Comparison of ENCODE assay signal across 18 cellular contexts in genomic region chr1:20974951-20975350, GRCh38.
A peak's percentile ranks its signal among the peaks of the same experiment; 100 is the strongest.
DNase-seq lines count a peak whose midpoint lies in the region; ATAC-seq, FAIRE-seq and TF ChIP-seq lines count a peak whose summit lies in the region.
"Had no signal": no experiment of that assay in that cellular context is flagged by ENCODE, and none has a peak within 500 bp of the region (broad histone marks: within the 10 kb centered on the region; RNA-seq: fewer than 3 reads in every experiment).

No MANE protein-coding gene starts in this region.

- H3K4me2 ChIP-seq in IMR-90 (ENCODE audit: low read depth, low read length): peak overlapping the region; percentile 66; the same call in 1 of the 2 replicates

- H3K14ac ChIP-seq in IMR-90 (replicated peaks; ENCODE audit: low read depth, low read length): peak overlapping the region; percentile 78

- peak overlapping the region; percentile 27 for H2AK5ac ChIP-seq in IMR-90 (ENCODE audit: low read depth, low read length)

- H3K4me3 ChIP-seq in IMR-90 (ENCODE audit: insufficient read depth, low read depth, low read length): no peak overlapping the region

- no peak overlapping the region for H3K27ac Mint-ChIP-seq in activated T-helper 17 cell treated with anti-CD3 and anti-CD28 coated beads, Interleukin-2, amount 50 U/mL, for 72 hours
- H3K27ac Mint-ChIP-seq in activated CD8-positive, alpha-beta T cell treated with anti-CD3 and anti-CD28 coated beads for 36 hours: no peak overlapping the region

- no peak overlapping the region for H3K9ac ChIP-seq in IMR-90 (ENCODE audit: low read depth, low read length)

- H3K79me1 ChIP-seq in IMR-90 (ENCODE audit: low read depth in 1 of 2, low read length in 2 of 2): peaks cover 3 to 29% of the 10 kb centered on the region in 2 experiments; a peak in 3 of 4 replicates

- TF ChIP-seq CTCF in IMR-90 (conservative IDR thresholded peaks at IDR 0.05; ENCODE audit: low read depth, low read length): no peak
- TF ChIP-seq CTCF in activated CD8-positive, alpha-beta T cell treated with anti-CD3 and anti-CD28 coated beads for 36 hours (IDR thresholded peaks at IDR 0.05): no peak

- peaks cover 8% of the 10 kb centered on the region; the same call in 1 of the 2 replicates for H4K20me1 ChIP-seq in IMR-90 (ENCODE audit: insufficient read depth, low read length)

- FAIRE-seq in islet of Langerhans (lab: Jason Lieb, UNC): peak; percentile 62
- FAIRE-seq: D721Med, H54 had no signal

- H2BK20ac ChIP-seq in IMR-90 (ENCODE audit: low read depth, low read length): peak overlapping the region; percentile 44

- TF ChIP-seq RAD21 in IMR-90 (IDR thresholded peaks at IDR 0.05; ENCODE audit: low read length): no peak

- H3K4me1 Mint-ChIP-seq in activated T-helper 17 cell treated with anti-CD3 and anti-CD28 coated beads, Interleukin-2, amount 50 U/mL, for 72 hours: peaks cover 5% of the 10 kb centered on the region
- no peaks in the 10 kb centered on the region for H3K4me1 Mint-ChIP-seq in activated CD8-positive, alpha-beta T cell treated with anti-CD3 and anti-CD28 coated beads for 36 hours (ENCODE audit: low read depth)
- H3K4me1 Mint-ChIP-seq: CD4-positive, alpha-beta memory T cell had no signal

- no peaks in the 10 kb centered on the region for H3K9me1 ChIP-seq in IMR-90 (ENCODE audit: insufficient read depth, low read length)

- H3K27ac ChIP-seq in IMR-90 (ENCODE audit: insufficient read depth, low read length): no peak overlapping the region
- H3K27ac ChIP-seq: C4-2B had no signal

- no peaks in the 10 kb centered on the region for H3K9me3 ChIP-seq in IMR-90 (ENCODE audit: control insufficient read depth, insufficient read depth, low read length)
- H3K9me3 ChIP-seq: BE2C had no signal

- H3K4ac ChIP-seq in IMR-90 (ENCODE audit: low read depth, low read length): peak overlapping the region; percentile 37; the same call in 1 of the 2 replicates

- no peaks in the 10 kb centered on the region for H3K9me3 Mint-ChIP-seq in activated T-helper 17 cell treated with anti-CD3 and anti-CD28 coated beads, Interleukin-2, amount 50 U/mL, for 72 hours
- H3K9me3 Mint-ChIP-seq in activated CD8-positive, alpha-beta T cell treated with anti-CD3 and anti-CD28 coated beads for 36 hours: no peaks in the 10 kb centered on the region
- H3K9me3 Mint-ChIP-seq: CD4-positive, alpha-beta memory T cell had no signal

- peak overlapping the region; percentile 82; the same call in 1 of the 2 replicates for H4K5ac ChIP-seq in IMR-90 (ENCODE audit: low read depth, low read length)

- no TSS peak for BruUV-seq in IMR-90 (replicated peaks; lab: Mats Ljungman, UMichigan)

- peak overlapping the region; percentile 77 for H2BK5ac ChIP-seq in IMR-90 (ENCODE audit: low read depth, low read length, poor library complexity, severe bottlenecking)

- H3K4me1 ChIP-seq in IMR-90 (ENCODE audit: control insufficient read depth, insufficient read depth, low read length): peaks cover 18% of the 10 kb centered on the region

- POLR2A ChIA-PET in IMR-90 (lab: Charles Lee; ENCODE audit: unreplicated experiment): no interaction called here
- POLR2A ChIA-PET in activated CD8-positive, alpha-beta T cell treated with anti-CD3 and anti-CD28 coated beads for 36 hours (lab: Charles Lee): no interaction called here

- no peak overlapping the region for H3K56ac ChIP-seq in IMR-90 (ENCODE audit: extremely low read depth, insufficient read depth, low read length)

- H3K36me3 Mint-ChIP-seq in activated T-helper 17 cell treated with anti-CD3 and anti-CD28 coated beads, Interleukin-2, amount 50 U/mL, for 72 hours (ENCODE audit: low read depth): peaks cover 48% of the 10 kb centered on the region
- H3K36me3 Mint-ChIP-seq in activated CD8-positive, alpha-beta T cell treated with anti-CD3 and anti-CD28 coated beads for 36 hours (ENCODE audit: low read depth): peaks cover 10% of the 10 kb centered on the region

- peak overlapping the region; percentile 75; the same call in 2 of the 3 replicates for H2BK15ac ChIP-seq in IMR-90 (ENCODE audit: low read depth, low read length)

- TF ChIP-seq POLR2A in IMR-90 (IDR thresholded peaks at IDR 0.05; ENCODE audit: low read depth, low read length): no peak

- no peaks in the 10 kb centered on the region for H3K27me3 Mint-ChIP-seq in activated T-helper 17 cell treated with anti-CD3 and anti-CD28 coated beads, Interleukin-2, amount 50 U/mL, for 72 hours
- no peaks in the 10 kb centered on the region for H3K27me3 Mint-ChIP-seq in activated CD8-positive, alpha-beta T cell treated with anti-CD3 and anti-CD28 coated beads for 36 hours
- H3K27me3 Mint-ChIP-seq: CD4-positive, alpha-beta memory T cell had no signal

- intact Hi-C loops in IMR-90 (cut with micrococcal nuclease): no loop called here
- intact Hi-C loops in activated CD8-positive, alpha-beta T cell treated with anti-CD3 and anti-CD28 coated beads for 36 hours (cut with micrococcal nuclease): no loop called here

- dilution Hi-C loops in IMR-90 (cut with HindIII; ENCODE audit: low sequenced_read_pairs, unreplicated experiment): no loop called here

- peak overlapping the region; percentile 87; the same call in 1 of the 2 replicates for H3K18ac ChIP-seq in IMR-90 (ENCODE audit: low read depth, low read length)

- H3K23ac ChIP-seq in IMR-90 (ENCODE audit: low read depth, low read length): no peak overlapping the region

- H2AK9ac ChIP-seq in IMR-90 (replicated peaks; ENCODE audit: low read depth, low read length, poor library complexity): no peak overlapping the region

- 0 out of 4 replicates have a peak overlapping the region, but pooled peaks of 1 of the 2 experiments have one; percentile 44 for H4K8ac ChIP-seq in IMR-90 (ENCODE audit: low read depth in 2 of 2, low read length in 2 of 2)

- H3K27me3 ChIP-seq in IMR-90 (ENCODE audit: control insufficient read depth, insufficient read depth, low read length): no peaks in the 10 kb centered on the region
- H3K27me3 ChIP-seq: BE2C had no signal

- ATAC-seq in IMR-90 (ENCODE audit: low read depth) (no peak), GM19351 (IDR thresholded peaks at IDR 0.05; ENCODE audit: unreplicated experiment) (no peak)
- ATAC-seq in activated T-helper 17 cell treated with anti-CD3 and anti-CD28 coated beads, Interleukin-2, amount 50 U/mL, for 72 hours (replicated peaks): peak; percentile 57
- ATAC-seq in activated CD8-positive, alpha-beta T cell treated with anti-CD3 and anti-CD28 coated beads for 36 hours: no peak
- ATAC-seq: HCT116 had no signal

- no peak overlapping the region for H3K4me3 Mint-ChIP-seq in activated T-helper 17 cell treated with anti-CD3 and anti-CD28 coated beads, Interleukin-2, amount 50 U/mL, for 72 hours
- H3K4me3 Mint-ChIP-seq in activated CD8-positive, alpha-beta T cell treated with anti-CD3 and anti-CD28 coated beads for 36 hours: no peak overlapping the region
- H3K4me3 Mint-ChIP-seq: CD4-positive, alpha-beta memory T cell had no signal

- in situ Hi-C loops in IMR-90 (cut with MboI; ENCODE audit: low sequenced_read_pairs): no loop called here

- DNase-seq in ELR (ENCODE audit: low read depth): peak; percentile 20
- DNase-seq in IMR-90: no peak
- no peak for DNase-seq in D341Med (ENCODE audit: low spot score)
- no peak for DNase-seq in activated CD8-positive, alpha-beta T cell treated with anti-CD3 and anti-CD28 coated beads for 36 hours
- DNase-seq in anterior cingulate cortex (lab: John Stamatoyannopoulos, UW): no peak
- DNase-seq: BE2C; CD4-positive, alpha-beta memory T cell; DMS153; DMS79 treated with DMSO at 0.1 percent for 48 hours; EL; GDM1 had no signal

- no peak overlapping the region for H2AFZ ChIP-seq in IMR-90 (replicated peaks; ENCODE audit: low read length, poor library complexity)

- CTCF ChIA-PET in IMR-90 (lab: Yijun Ruan, JAX): no interaction called here
- CTCF ChIA-PET in activated CD8-positive, alpha-beta T cell treated with anti-CD3 and anti-CD28 coated beads for 36 hours (lab: Charles Lee): interaction anchor here (0.7 kb wide), 1 partner anchor 338 kb away, joined by 3 read pairs; no protein-coding TSS in a partner anchor

- peaks cover 9% of the 10 kb centered on the region; the same call in 1 of the 2 replicates for H3K36me3 ChIP-seq in IMR-90 (ENCODE audit: control insufficient read depth, insufficient read depth, low read length)
- H3K36me3 ChIP-seq: BE2C had no signal

- peak overlapping the region; percentile 44; the same call in 1 of the 2 replicates for H4K91ac ChIP-seq in IMR-90 (ENCODE audit: insufficient read depth, low read depth, low read length)

- peak overlapping the region; percentile 58 for H2BK120ac ChIP-seq in IMR-90 (ENCODE audit: low read depth, low read length)

TF ChIP-seq in IMR-90, 13 proteins besides CTCF, POLR2A, EP300 and RAD21:
- TF ChIP-seq FOS (IDR thresholded peaks at IDR 0.05; ENCODE audit: low read depth, low read length) (no peak), RFX5 (IDR thresholded peaks at IDR 0.05; ENCODE audit: low read depth, low read length) (no peak), CEBPB (IDR thresholded peaks at IDR 0.05; ENCODE audit: low read depth, low read length) (no peak), MAZ (IDR thresholded peaks at IDR 0.05; ENCODE audit: borderline replicate concordance, low read depth, low read length) (no peak), NFE2L2 (IDR thresholded peaks at IDR 0.05; ENCODE audit: low read depth, low read length) (no peak), USF2 (IDR thresholded peaks at IDR 0.05; ENCODE audit: low read depth, low read length) (no peak), RCOR1 (IDR thresholded peaks at IDR 0.05; ENCODE audit: insufficient replicate concordance, low read length) (no peak), ELK1 (IDR thresholded peaks at IDR 0.05; ENCODE audit: borderline replicate concordance, low read depth, low read length) (no peak), MXI1 (IDR thresholded peaks at IDR 0.05; ENCODE audit: borderline replicate concordance, low read depth, low read length) (no peak), MAFK (IDR thresholded peaks at IDR 0.05; ENCODE audit: low read depth, low read length) (no peak), SMC3 (IDR thresholded peaks at IDR 0.05; ENCODE audit: low read depth, low read length) (no peak)
